ENCODE assay signal across 27 cellular contexts in genomic region chr20:36367907-36368306, GRCh38.
"Had no signal": no experiment of that assay in that cellular context is flagged by ENCODE, and none has a peak within 500 bp of the region (broad histone marks: within the 10 kb centered on the region; RNA-seq: fewer than 3 reads in every experiment).

No MANE protein-coding gene starts in this region.

- H3K9me3 Mint-ChIP-seq: activated CD4-positive, alpha-beta memory T cell treated with anti-CD3 and anti-CD28 coated beads, Interleukin-2, amount 10 ng/mL, durations not matched to agents 7 days and 5 days; activated CD4-positive, alpha-beta T cell treated with anti-CD3 and anti-CD28 coated beads, Interleukin-2, amount 10 ng/mL, durations not matched to agents 7 days and 5 days; activated naive CD4-positive, alpha-beta T cell treated with anti-CD3 and anti-CD28 coated beads, Interleukin-2, amount 50 U/mL, for 72 hours; activated T-cell treated with anti-CD3 and anti-CD28 coated beads, Interleukin-2, amount 50 U/mL, for 4 hours; memory B cell; naive thymus-derived CD8-positive, alpha-beta T cell; neural crest cell had no signal

- ATAC-seq: activated naive CD4-positive, alpha-beta T cell treated with anti-CD3 and anti-CD28 coated beads, Interleukin-2, amount 50 U/mL, for 72 hours; activated T-cell treated with anti-CD3 and anti-CD28 coated beads, Interleukin-2, amount 50 U/mL, for 4 hours; naive thymus-derived CD8-positive, alpha-beta T cell; stimulated activated naive B cell treated with anti-CD40 and anti-IgM and Interleukin-4, amounts not matched to agents 10 μg/mL and 1 μg/mL and 100 μg/mL, for 72 hours had no signal

- H3K4me1 ChIP-seq: parathyroid adenoma, right atrium auricular region, stomach, thyroid gland, upper lobe of left lung had no signal

- H3K4me1 Mint-ChIP-seq: activated CD4-positive, alpha-beta memory T cell treated with anti-CD3 and anti-CD28 coated beads, Interleukin-2, amount 10 ng/mL, durations not matched to agents 7 days and 5 days; activated CD4-positive, alpha-beta T cell treated with anti-CD3 and anti-CD28 coated beads, Interleukin-2, amount 10 ng/mL, durations not matched to agents 7 days and 5 days; memory B cell; naive thymus-derived CD8-positive, alpha-beta T cell; neural crest cell; stimulated activated naive B cell treated with anti-CD40 and anti-IgM and Interleukin-4, amounts not matched to agents 10 μg/mL and 1 μg/mL and 100 μg/mL, for 72 hours had no signal

- H3K36me3 ChIP-seq: right atrium auricular region, stomach, thyroid gland, upper lobe of left lung had no signal

- H3K36me3 Mint-ChIP-seq: activated naive CD4-positive, alpha-beta T cell treated with anti-CD3 and anti-CD28 coated beads, Interleukin-2, amount 50 U/mL, for 72 hours; memory B cell; naive thymus-derived CD8-positive, alpha-beta T cell had no signal

- FAIRE-seq: frontal cortex had no signal

- H3K79me2 ChIP-seq: parathyroid adenoma had no signal

- H3K4me3 ChIP-seq: coronary artery, dorsolateral prefrontal cortex, right atrium auricular region, smooth muscle cell, stomach, thyroid gland, upper lobe of left lung had no signal

- H3K9ac ChIP-seq: parathyroid adenoma had no signal

- H2AFZ ChIP-seq: parathyroid adenoma had no signal

- H3K9me3 ChIP-seq: right atrium auricular region, stomach, thyroid gland, upper lobe of left lung had no signal

- H3K27ac Mint-ChIP-seq: activated CD4-positive, alpha-beta memory T cell treated with anti-CD3 and anti-CD28 coated beads, Interleukin-2, amount 10 ng/mL, durations not matched to agents 7 days and 5 days; activated CD4-positive, alpha-beta T cell treated with anti-CD3 and anti-CD28 coated beads, Interleukin-2, amount 10 ng/mL, durations not matched to agents 7 days and 5 days; memory B cell; naive thymus-derived CD8-positive, alpha-beta T cell; stimulated activated naive B cell treated with anti-CD40 and anti-IgM and Interleukin-4, amounts not matched to agents 10 μg/mL and 1 μg/mL and 100 μg/mL, for 72 hours had no signal

- H3K4me2 ChIP-seq: smooth muscle cell had no signal

- DNase-seq: activated CD4-positive, alpha-beta memory T cell treated with anti-CD3 and anti-CD28 coated beads, Interleukin-2, amount 10 ng/mL, durations not matched to agents 7 days and 5 days; activated CD4-positive, alpha-beta T cell treated with anti-CD3 and anti-CD28 coated beads for 1 hour; activated CD4-positive, alpha-beta T cell treated with anti-CD3 and anti-CD28 coated beads, Interleukin-2, amount 10 ng/mL, durations not matched to agents 7 days and 5 days; activated naive CD4-positive, alpha-beta T cell; activated T-cell treated with anti-CD3 and anti-CD28 coated beads, Interleukin-2, amount 50 U/mL, for 4 hours; cerebellar nuclear complex; effector memory CD4-positive, alpha-beta T cell; glutamatergic neuron; islet precursor cell; naive thymus-derived CD8-positive, alpha-beta T cell; stimulated activated CD4-positive, alpha-beta T cell treated with anti-CD3 and anti-CD28 coated beads, Interleukin-1b, Interleukin-23, amount 100 ng/mL, for 48 hours; stimulated activated CD4-positive, alpha-beta T cell treated with anti-CD3 and anti-CD28 coated beads, Interleukin-4, amount 100 ng/mL, for 4 hours; stimulated activated CD8-positive, alpha-beta memory T cell treated with anti-CD3 and anti-CD28 coated beads, Interleukin-4, amount 100 ng/mL, for 48 hours; stimulated activated naive B cell treated with anti-CD40 and anti-IgM and Interleukin-4, amounts not matched to agents 10 μg/mL and 1 μg/mL and 100 μg/mL, for 72 hours; stomach; T-helper 2 cell; thyroid gland; upper lobe of left lung had no signal

- H3K27ac ChIP-seq: coronary artery, parathyroid adenoma, right atrium auricular region, stomach, thyroid gland, upper lobe of left lung had no signal

- H3K4me3 Mint-ChIP-seq: activated CD4-positive, alpha-beta memory T cell treated with anti-CD3 and anti-CD28 coated beads, Interleukin-2, amount 10 ng/mL, durations not matched to agents 7 days and 5 days; activated CD4-positive, alpha-beta T cell treated with anti-CD3 and anti-CD28 coated beads, Interleukin-2, amount 10 ng/mL, durations not matched to agents 7 days and 5 days; activated T-cell treated with anti-CD3 and anti-CD28 coated beads, Interleukin-2, amount 50 U/mL, for 4 hours; memory B cell; naive thymus-derived CD8-positive, alpha-beta T cell; neural crest cell; stimulated activated naive B cell treated with anti-CD40 and anti-IgM and Interleukin-4, amounts not matched to agents 10 μg/mL and 1 μg/mL and 100 μg/mL, for 72 hours had no signal

- H3K27me3 ChIP-seq: right atrium auricular region, thyroid gland, upper lobe of left lung had no signal
